Comparison of ENCODE assay signal across 8 cellular contexts in genomic region chr1:245085508-245086095, GRCh38.
A peak's percentile ranks its signal among the peaks of the same experiment; 100 is the strongest.
DNase-seq lines count a peak whose midpoint lies in the region; ATAC-seq and TF ChIP-seq lines count a peak whose summit lies in the region.

No MANE protein-coding gene starts in this region.

- ATAC-seq in activated naive CD8-positive, alpha-beta T cell treated with anti-CD3 and anti-CD28 coated beads, Interleukin-2, amount 50 U/mL, for 24 hours, result peak; percentile 91
- ATAC-seq in HG03520 (IDR thresholded peaks at IDR 0.05; ENCODE audit: unreplicated experiment) (peak; percentile 93), T-helper 17 cell (no peak), left lobe of liver (no peak)
- peak; percentile 86 for ATAC-seq in stimulated activated memory B cell treated with anti-CD40 and anti-IgM and Interleukin-4, amounts not matched to agents 10 μg/mL and 1 μg/mL and 100 μg/mL, for 72 hours

- no peaks in the 10 kb centered on the region for H3K27me3 Mint-ChIP-seq in activated naive CD8-positive, alpha-beta T cell treated with anti-CD3 and anti-CD28 coated beads, Interleukin-2, amount 50 U/mL, for 24 hours
- no peaks in the 10 kb centered on the region for H3K27me3 Mint-ChIP-seq in activated naive CD8-positive, alpha-beta T cell treated with anti-CD3 and anti-CD28 coated beads for 36 hours
- H3K27me3 Mint-ChIP-seq in chondrocyte (ENCODE audit: low read depth), result no peaks in the 10 kb centered on the region
- no peaks in the 10 kb centered on the region for H3K27me3 Mint-ChIP-seq in stimulated activated memory B cell treated with anti-CD40 and anti-IgM and Interleukin-4, amounts not matched to agents 10 μg/mL and 1 μg/mL and 100 μg/mL, for 72 hours
- no peaks in the 10 kb centered on the region for H3K27me3 Mint-ChIP-seq in T-helper 17 cell

- no peak overlapping the region for H3K4me3 Mint-ChIP-seq in activated naive CD8-positive, alpha-beta T cell treated with anti-CD3 and anti-CD28 coated beads, Interleukin-2, amount 50 U/mL, for 24 hours
- no peak overlapping the region for H3K4me3 Mint-ChIP-seq in activated naive CD8-positive, alpha-beta T cell treated with anti-CD3 and anti-CD28 coated beads for 36 hours
- H3K4me3 Mint-ChIP-seq in chondrocyte (ENCODE audit: unreplicated experiment) (no peak overlapping the region), T-helper 17 cell (no peak overlapping the region)
- no peak overlapping the region for H3K4me3 Mint-ChIP-seq in stimulated activated memory B cell treated with anti-CD40 and anti-IgM and Interleukin-4, amounts not matched to agents 10 μg/mL and 1 μg/mL and 100 μg/mL, for 72 hours

- no peak overlapping the region for H3K27ac Mint-ChIP-seq in activated naive CD8-positive, alpha-beta T cell treated with anti-CD3 and anti-CD28 coated beads, Interleukin-2, amount 50 U/mL, for 24 hours
- no peak overlapping the region for H3K27ac Mint-ChIP-seq in activated naive CD8-positive, alpha-beta T cell treated with anti-CD3 and anti-CD28 coated beads for 36 hours
- H3K27ac Mint-ChIP-seq in chondrocyte (ENCODE audit: unreplicated experiment), result peak overlapping the region; percentile 94
- no peak overlapping the region for H3K27ac Mint-ChIP-seq in stimulated activated memory B cell treated with anti-CD40 and anti-IgM and Interleukin-4, amounts not matched to agents 10 μg/mL and 1 μg/mL and 100 μg/mL, for 72 hours
- H3K27ac Mint-ChIP-seq in T-helper 17 cell, result no peak overlapping the region

- DNase-seq in activated naive CD8-positive, alpha-beta T cell treated with anti-CD3 and anti-CD28 coated beads, Interleukin-2, amount 50 U/mL, for 24 hours, result no peak
- DNase-seq in activated naive CD8-positive, alpha-beta T cell treated with anti-CD3 and anti-CD28 coated beads for 36 hours, result no peak
- DNase-seq in chondrocyte (ENCODE audit: low spot score) (no peak), T-helper 17 cell (no peak), GM19240 (ENCODE audit: insufficient read length, low spot score) (no peak), left lobe of liver (ENCODE audit: low spot score) (no peak)

- TF ChIP-seq CTCF in chondrocyte (IDR thresholded peaks at IDR 0.05), result peak; percentile 48

- no peaks in the 10 kb centered on the region for H3K36me3 Mint-ChIP-seq in activated naive CD8-positive, alpha-beta T cell treated with anti-CD3 and anti-CD28 coated beads, Interleukin-2, amount 50 U/mL, for 24 hours (ENCODE audit: low read depth)
- H3K36me3 Mint-ChIP-seq in activated naive CD8-positive, alpha-beta T cell treated with anti-CD3 and anti-CD28 coated beads for 36 hours, result no peaks in the 10 kb centered on the region
- H3K36me3 Mint-ChIP-seq in chondrocyte (ENCODE audit: low read depth) (no peaks in the 10 kb centered on the region), T-helper 17 cell (ENCODE audit: low read depth) (no peaks in the 10 kb centered on the region)
- peaks cover 5% of the 10 kb centered on the region for H3K36me3 Mint-ChIP-seq in stimulated activated memory B cell treated with anti-CD40 and anti-IgM and Interleukin-4, amounts not matched to agents 10 μg/mL and 1 μg/mL and 100 μg/mL, for 72 hours

- H3K9me3 Mint-ChIP-seq in activated naive CD8-positive, alpha-beta T cell treated with anti-CD3 and anti-CD28 coated beads, Interleukin-2, amount 50 U/mL, for 24 hours, result no peaks in the 10 kb centered on the region
- no peaks in the 10 kb centered on the region for H3K9me3 Mint-ChIP-seq in activated naive CD8-positive, alpha-beta T cell treated with anti-CD3 and anti-CD28 coated beads for 36 hours
- no peaks in the 10 kb centered on the region for H3K9me3 Mint-ChIP-seq in chondrocyte (ENCODE audit: low read depth)
- no peaks in the 10 kb centered on the region for H3K9me3 Mint-ChIP-seq in stimulated activated memory B cell treated with anti-CD40 and anti-IgM and Interleukin-4, amounts not matched to agents 10 μg/mL and 1 μg/mL and 100 μg/mL, for 72 hours

- H3K4me1 Mint-ChIP-seq in activated naive CD8-positive, alpha-beta T cell treated with anti-CD3 and anti-CD28 coated beads, Interleukin-2, amount 50 U/mL, for 24 hours, result peaks cover 7% of the 10 kb centered on the region
- H3K4me1 Mint-ChIP-seq in activated naive CD8-positive, alpha-beta T cell treated with anti-CD3 and anti-CD28 coated beads for 36 hours, result no peaks in the 10 kb centered on the region
- H3K4me1 Mint-ChIP-seq in chondrocyte (ENCODE audit: low read depth) (peaks cover 22% of the 10 kb centered on the region), T-helper 17 cell (no peaks in the 10 kb centered on the region)
- peaks cover 5% of the 10 kb centered on the region for H3K4me1 Mint-ChIP-seq in stimulated activated memory B cell treated with anti-CD40 and anti-IgM and Interleukin-4, amounts not matched to agents 10 μg/mL and 1 μg/mL and 100 μg/mL, for 72 hours

- no peaks in the 10 kb centered on the region for H3K9me3 ChIP-seq in T-helper 17 cell (ENCODE audit: control insufficient read depth, low read length, poor library complexity, severe bottlenecking)

Comparison
In these comparisons a context has a peak if more than half of its experiments do, and no peak if none do; other contexts are left out.
1. ATAC-seq: peak in activated naive CD8-positive, alpha-beta T cell treated with anti-CD3 and anti-CD28 coated beads, Interleukin-2, amount 50 U/mL, for 24 hours (single experiment), HG03520 (single experiment) and stimulated activated memory B cell treated with anti-CD40 and anti-IgM and Interleukin-4, amounts not matched to agents 10 μg/mL and 1 μg/mL and 100 μg/mL, for 72 hours (single experiment); none in T-helper 17 cell (single experiment) and left lobe of liver (single experiment).